8 cellular contexts compared by ENCODE assay signal in genomic region chr12:69330475-69331473, GRCh38. TPM values are rescaled to one million over a fixed set of nuclear protein-coding genes. Genes with fewer than 3 reads are reported as not detected.
DNase-seq lines count a peak whose midpoint lies in the region; ATAC-seq and FAIRE-seq lines count a peak whose summit lies in the region.

No MANE protein-coding gene starts in this region.

- peak overlapping the region; percentile 34 for H3K4me3 ChIP-seq in endocrine pancreas (ENCODE audit: control insufficient read depth, insufficient read depth, low read length)

- DNase-seq in DMS53 (lab: John Stamatoyannopoulos, UW) (peak; percentile 84), naive B cell (peak; percentile 37), RCC 7860 (ENCODE audit: low spot score) (no peak)
- DNase-seq in activated CD4-positive, alpha-beta memory T cell treated with anti-CD3 and anti-CD28 coated beads for 36 hours: peak; percentile 71
- peak; percentile 34 for DNase-seq in stimulated activated naive CD4-positive, alpha-beta T cell treated with Interleukin-2 at 50 U/mL for 16 hours (lab: John Stamatoyannopoulos, UW)

- CTCF ChIA-PET in activated CD4-positive, alpha-beta memory T cell treated with anti-CD3 and anti-CD28 coated beads for 36 hours (lab: Charles Lee): interaction anchor here (0.6 to 3.2 kb wide), 8 partner anchors 12 to 309 kb away, joined by 3 to 14 read pairs (median 4); no protein-coding TSS in a partner anchor

- intact Hi-C loops in activated CD4-positive, alpha-beta memory T cell treated with anti-CD3 and anti-CD28 coated beads for 36 hours (cut with micrococcal nuclease): loop anchor here (1.0 to 2.0 kb wide), 3 partner anchors 29 to 255 kb away; partner anchors contain the start of genes CCT2, CPSF6 and YEATS4

- no peaks in the 10 kb centered on the region for H3K9me3 ChIP-seq in KOPT-K1 (ENCODE audit: insufficient read depth, low read length, poor library complexity, severe bottlenecking)
- no peaks in the 10 kb centered on the region for H3K9me3 ChIP-seq in endocrine pancreas (ENCODE audit: control insufficient read depth, low read length)

- POLR2A ChIA-PET in activated CD4-positive, alpha-beta memory T cell treated with anti-CD3 and anti-CD28 coated beads for 36 hours (lab: Charles Lee): interaction anchor here (0.7 to 2.3 kb wide), 4 partner anchors 27 to 409 kb away, joined by 3 to 11 read pairs (median 4); no protein-coding TSS in a partner anchor

- H3K9ac ChIP-seq in endocrine pancreas (ENCODE audit: control insufficient read depth, insufficient read depth, low read length): no peak overlapping the region

- peaks cover 53% of the 10 kb centered on the region for H3K4me1 Mint-ChIP-seq in activated CD4-positive, alpha-beta memory T cell treated with anti-CD3 and anti-CD28 coated beads for 36 hours (ENCODE audit: low read depth)
- H3K4me1 Mint-ChIP-seq in naive B cell: peaks cover 11 to 25% (median 21%) of the 10 kb centered on the region in 3 donors

- ATAC-seq in GM21447 (IDR thresholded peaks at IDR 0.05; ENCODE audit: unreplicated experiment) (peak; percentile 67), naive B cell (ENCODE audit: low read depth in 2 of 2) (peak; percentile 77 to 85)

- peak overlapping the region; percentile 42 for H3K27ac ChIP-seq in KOPT-K1 (ENCODE audit: low read depth, low read length, poor library complexity, severe bottlenecking)

- H3K4me3 Mint-ChIP-seq in activated CD4-positive, alpha-beta memory T cell treated with anti-CD3 and anti-CD28 coated beads for 36 hours: peak overlapping the region; percentile 73
- H3K4me3 Mint-ChIP-seq in naive B cell: peak overlapping the region; percentile 83 to 96 (median 92)

- H3K4me1 ChIP-seq in endocrine pancreas (ENCODE audit: control insufficient read depth, insufficient read depth, low read length): peaks cover 10% of the 10 kb centered on the region

- no peaks in the 10 kb centered on the region for H3K27me3 ChIP-seq in endocrine pancreas (ENCODE audit: control insufficient read depth, insufficient read depth, low read length)

- no peaks in the 10 kb centered on the region for H3K9me3 Mint-ChIP-seq in activated CD4-positive, alpha-beta memory T cell treated with anti-CD3 and anti-CD28 coated beads for 36 hours
- no peaks in the 10 kb centered on the region for H3K9me3 Mint-ChIP-seq in naive B cell

- no peak for FAIRE-seq in RCC 7860 (lab: Jason Lieb, UNC)

- peaks cover 2% of the 10 kb centered on the region for H3K36me3 Mint-ChIP-seq in activated CD4-positive, alpha-beta memory T cell treated with anti-CD3 and anti-CD28 coated beads for 36 hours
- H3K36me3 Mint-ChIP-seq in naive B cell: no peaks in the 10 kb centered on the region

- peak overlapping the region; percentile 88 for H3K27ac Mint-ChIP-seq in activated CD4-positive, alpha-beta memory T cell treated with anti-CD3 and anti-CD28 coated beads for 36 hours
- peak overlapping the region; percentile 85 to 98 (median 92) for H3K27ac Mint-ChIP-seq in naive B cell

- H3K36me3 ChIP-seq in KOPT-K1 (ENCODE audit: insufficient read depth, low read length) (no peaks in the 10 kb centered on the region), endocrine pancreas (ENCODE audit: control insufficient read depth, insufficient read depth, low read length) (no peaks in the 10 kb centered on the region)

- H3K27me3 Mint-ChIP-seq in activated CD4-positive, alpha-beta memory T cell treated with anti-CD3 and anti-CD28 coated beads for 36 hours: no peaks in the 10 kb centered on the region
- H3K27me3 Mint-ChIP-seq in naive B cell: no peaks in the 10 kb centered on the region

RNA-seq across cellular contexts. Expression of gene LYZ, which starts 17.4 kb away (rescaled TPM):
- total RNA-seq in activated CD4-positive, alpha-beta memory T cell treated with anti-CD3 and anti-CD28 coated beads for 36 hours: not detected
- 10 to 100 TPM in 5 of 6 donors, 1 to 10 TPM in 1; 2.1 to 84.0 (median 41.4) TPM for polyA plus RNA-seq in naive B cell (ENCODE audit: low read depth in 6 of 6)

RNA-seq across cellular contexts. Expression of gene YEATS4, which starts 28.8 kb away (rescaled TPM):
- total RNA-seq in activated CD4-positive, alpha-beta memory T cell treated with anti-CD3 and anti-CD28 coated beads for 36 hours: 10 to 100 TPM; 50.4 to 50.6 TPM
- polyA plus RNA-seq in naive B cell (ENCODE audit: low read depth in 6 of 6): 10 to 100 TPM; 24.3 to 51.8 (median 45.7) TPM
